9 cellular contexts compared by ENCODE assay signal in genomic region chr16:87856796-87857228, GRCh38. TPM values are rescaled to one million over a fixed set of nuclear protein-coding genes. Genes with fewer than 3 reads are reported as not detected.
A peak's percentile ranks its signal among the peaks of the same experiment; 100 is the strongest.
DNase-seq lines count a peak whose midpoint lies in the region; ATAC-seq and TF ChIP-seq lines count a peak whose summit lies in the region.
"Had no signal": no experiment of that assay in that cellular context is flagged by ENCODE, and none has a peak within 500 bp of the region (broad histone marks: within the 10 kb centered on the region; RNA-seq: fewer than 3 reads in every experiment).

No MANE protein-coding gene starts in this region.

- H3K4me1 ChIP-seq in CD4-positive, CD25-positive, alpha-beta regulatory T cell (ENCODE audit: control insufficient read depth, insufficient read depth, low read length, poor library complexity, severe bottlenecking), result peaks cover 66% of the 10 kb centered on the region
- peaks cover 61 to 69% of the 10 kb centered on the region in 2 experiments for H3K4me1 ChIP-seq in trophoblast cell (ENCODE audit: control insufficient read depth in 1 of 2, insufficient read depth in 2 of 2, low read length in 2 of 2)

- no peaks in the 10 kb centered on the region for H3K36me3 ChIP-seq in CD4-positive, CD25-positive, alpha-beta regulatory T cell (ENCODE audit: control insufficient read depth, insufficient read depth, low read length)
- H3K36me3 ChIP-seq in trophoblast cell (ENCODE audit: control insufficient read depth in 1 of 2, insufficient read depth in 2 of 2, low read length in 2 of 2), result peaks cover 36 to 47% of the 10 kb centered on the region in 2 experiments

- no peak overlapping the region for H4K8ac ChIP-seq in trophoblast cell (ENCODE audit: low read depth, low read length)

- peak overlapping the region; percentile 36 for H3K4ac ChIP-seq in trophoblast cell (ENCODE audit: low read depth, low read length)

- no peak overlapping the region for H2BK5ac ChIP-seq in trophoblast cell (ENCODE audit: low read depth, low read length, poor library complexity)

- no CpG with 5 or more reads among the region's 15 CpGs for WGBS in trophoblast cell (ENCODE audit: extremely low coverage, insufficient coverage, insufficient read length)

- no peak for TF ChIP-seq CTCF in NB4 (IDR thresholded peaks at IDR 0.05; ENCODE audit: low read depth, low read length)
- no peak for TF ChIP-seq CTCF in coronary artery (IDR thresholded peaks at IDR 0.05)

- TF ChIP-seq POLR2A in NB4 (IDR thresholded peaks at IDR 0.05; ENCODE audit: extremely low read depth, insufficient read length), result no peak

- H3K9ac ChIP-seq in trophoblast cell (ENCODE audit: low read length), result no peak overlapping the region

- peaks cover 40% of the 10 kb centered on the region for H3K79me1 ChIP-seq in trophoblast cell (ENCODE audit: low read length)

- no peak overlapping the region for H3K4me3 ChIP-seq in CD4-positive, CD25-positive, alpha-beta regulatory T cell (ENCODE audit: low read depth, low read length)
- H3K4me3 ChIP-seq in NB4 (ENCODE audit: low read depth, low read length) (no peak overlapping the region), trophoblast cell (ENCODE audit: low read depth, low read length) (peak overlapping the region; percentile 13), coronary artery (no peak overlapping the region)

- peak overlapping the region; percentile 87 to 95 (median 89) for H3K27ac Mint-ChIP-seq in CD4-positive, CD25-positive, alpha-beta regulatory T cell
- peak overlapping the region; percentile 93 for H3K27ac Mint-ChIP-seq in central memory CD8-positive, alpha-beta T cell (ENCODE audit: low read depth)

- H3K4me2 ChIP-seq in trophoblast cell (ENCODE audit: low read length), result peak overlapping the region; percentile 11

- H2AFZ ChIP-seq in trophoblast cell (ENCODE audit: insufficient read depth, low read length, poor library complexity), result no peak overlapping the region

- H3K9me3 ChIP-seq in CD4-positive, CD25-positive, alpha-beta regulatory T cell (ENCODE audit: control insufficient read depth in 2 of 2, low read length in 2 of 2), result no peaks in the 10 kb centered on the region
- peaks cover 4% of the 10 kb centered on the region for H3K9me3 ChIP-seq in trophoblast cell (ENCODE audit: insufficient read depth, low read depth, low read length)

- peak overlapping the region; percentile 39 for H3K18ac ChIP-seq in trophoblast cell (ENCODE audit: low read length)

- peaks cover 11% of the 10 kb centered on the region for H3K36me3 Mint-ChIP-seq in CD4-positive, CD25-positive, alpha-beta regulatory T cell
- peaks cover 48% of the 10 kb centered on the region for H3K36me3 Mint-ChIP-seq in central memory CD8-positive, alpha-beta T cell (ENCODE audit: insufficient read depth)

- ATAC-seq in CD4-positive, CD25-positive, alpha-beta regulatory T cell (ENCODE audit: low read depth in 2 of 2), result peak in 1 of 2 donors; percentile 3
- ATAC-seq in central memory CD8-positive, alpha-beta T cell (replicated peaks; ENCODE audit: extremely low read depth, poor library complexity, severe bottlenecking), result no peak
- no peak for ATAC-seq in GM19351 (IDR thresholded peaks at IDR 0.05; ENCODE audit: unreplicated experiment)

- H3K27me3 Mint-ChIP-seq in CD4-positive, CD25-positive, alpha-beta regulatory T cell, result no peaks in the 10 kb centered on the region
- H3K27me3 Mint-ChIP-seq in central memory CD8-positive, alpha-beta T cell, result no peaks in the 10 kb centered on the region

- peak overlapping the region; percentile 75 for H3K27ac ChIP-seq in CD4-positive, CD25-positive, alpha-beta regulatory T cell (ENCODE audit: insufficient read depth, low read length, poor library complexity, severe bottlenecking)
- peak overlapping the region; percentile 56 for H3K27ac ChIP-seq in trophoblast cell (ENCODE audit: low read depth, low read length)
- H3K27ac ChIP-seq in coronary artery, result peak overlapping the region in 1 of 2 donors; percentile 81

- H3K4me1 Mint-ChIP-seq in CD4-positive, CD25-positive, alpha-beta regulatory T cell, result peaks cover 0 to 76% (median 27%) of the 10 kb centered on the region in 4 donors
- H3K4me1 Mint-ChIP-seq in central memory CD8-positive, alpha-beta T cell, result peaks cover 48% of the 10 kb centered on the region

- peak overlapping the region; percentile 77 to 93 (median 88) for H3K4me3 Mint-ChIP-seq in CD4-positive, CD25-positive, alpha-beta regulatory T cell
- peak overlapping the region; percentile 75 for H3K4me3 Mint-ChIP-seq in central memory CD8-positive, alpha-beta T cell

- H4K91ac ChIP-seq in trophoblast cell (ENCODE audit: low read depth, low read length), result no peak overlapping the region

- peak in 1 of 3 donors; percentile 26 for DNase-seq in CD4-positive, CD25-positive, alpha-beta regulatory T cell
- peak; percentile 63 for DNase-seq in NB4 (ENCODE audit: low read depth)
- DNase-seq in central memory CD8-positive, alpha-beta T cell (ENCODE audit: low spot score in 2 of 2), result no peak
- DNase-seq in trophoblast cell, result no peak
- DNase-seq in coronary artery (ENCODE audit: low spot score), result no peak
- no peak for DNase-seq in mesenteric fat pad (ENCODE audit: low spot score)
- DNase-seq in stimulated activated CD4-positive, alpha-beta T cell treated with anti-CD3 and anti-CD28 coated beads, Interleukin-4, amount 100 ng/mL, for 24 hours, result no peak
- DNase-seq: NCI-H146 had no signal

- H3K9me3 Mint-ChIP-seq in CD4-positive, CD25-positive, alpha-beta regulatory T cell, result no peaks in the 10 kb centered on the region
- H3K9me3 Mint-ChIP-seq in central memory CD8-positive, alpha-beta T cell, result no peaks in the 10 kb centered on the region

- H3K23ac ChIP-seq in trophoblast cell (ENCODE audit: low read length), result no peak overlapping the region

- H2BK120ac ChIP-seq in trophoblast cell (ENCODE audit: insufficient read depth, low read length, poor library complexity), result no peak overlapping the region

- H3K27me3 ChIP-seq in CD4-positive, CD25-positive, alpha-beta regulatory T cell (ENCODE audit: control insufficient read depth, insufficient read depth, low read length), result no peaks in the 10 kb centered on the region
- no peaks in the 10 kb centered on the region for H3K27me3 ChIP-seq in trophoblast cell (ENCODE audit: insufficient read depth, low read length)

- H2BK12ac ChIP-seq in trophoblast cell (ENCODE audit: low read length), result no peak overlapping the region

- H3K14ac ChIP-seq in trophoblast cell (ENCODE audit: low read length), result no peak overlapping the region

- H3K79me2 ChIP-seq in trophoblast cell (ENCODE audit: control insufficient read depth, insufficient read depth, low read length, poor library complexity), result peaks cover 36% of the 10 kb centered on the region

- H4K12ac ChIP-seq in trophoblast cell (ENCODE audit: low read depth, low read length), result no peak overlapping the region

- H2AK5ac ChIP-seq in trophoblast cell (ENCODE audit: low read length), result no peak overlapping the region

RNA-seq across cellular contexts. Expression of gene SLC7A5, which starts 12.5 kb away (rescaled TPM):
- total RNA-seq in CD4-positive, CD25-positive, alpha-beta regulatory T cell, result 111 TPM
- polyA plus RNA-seq in CD4-positive, CD25-positive, alpha-beta regulatory T cell, result 10 to 100 TPM; 10.3 to 13.3 (median 11.9) TPM
- 379 and 403 TPM in 2 replicates for polyA plus RNA-seq in trophoblast cell (2013)
- 9.4 TPM for total RNA-seq in mesenteric fat pad

Comparison
In these comparisons a context has a peak if more than half of its experiments do, and no peak if none do; other contexts are left out.
1. RNA of gene SLC7A5, which starts 12.5 kb away (total RNA-seq): 111 TPM in CD4-positive, CD25-positive, alpha-beta regulatory T cell (single experiment); 9.4 TPM in mesenteric fat pad (single experiment); every median in the first group is over 10 times any median in the second.